In the genomic region with DNA sequence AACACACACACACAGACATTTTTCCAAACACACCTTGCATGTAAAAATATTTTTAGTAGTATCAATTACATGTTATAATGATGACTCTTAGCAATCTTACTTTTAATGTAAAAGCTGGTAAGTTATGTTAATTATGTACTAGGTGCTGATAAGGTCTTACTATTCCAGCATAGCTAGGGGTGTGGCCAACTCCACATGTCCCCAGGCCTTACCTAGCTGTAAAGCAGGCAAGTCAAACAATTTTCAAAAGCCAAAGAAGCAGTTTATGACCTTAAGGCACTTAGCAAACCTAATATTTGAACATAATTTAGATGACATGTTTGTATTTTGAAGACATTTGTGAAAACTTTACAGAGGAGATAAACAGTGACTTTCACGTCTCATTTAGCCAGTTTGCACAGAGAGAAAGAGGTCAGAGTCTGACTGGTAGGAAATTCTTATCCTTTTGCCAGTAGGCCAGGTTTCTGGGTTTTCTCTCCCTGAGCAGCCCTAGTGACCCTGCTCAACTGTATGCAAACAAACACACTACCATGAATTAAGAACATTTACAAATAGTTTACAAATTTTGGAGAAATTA, we compare ENCODE assay signal across 20 cellular contexts. TPM values are rescaled to one million over a fixed set of nuclear protein-coding genes. Genes with fewer than 3 reads are reported as not detected.
"Had no signal": no experiment of that assay in that cellular context is flagged by ENCODE, and none has a peak within 500 bp of the region (broad histone marks: within the 10 kb centered on the region; RNA-seq: fewer than 3 reads in every experiment).

No MANE protein-coding gene starts in this region.

- ATAC-seq: naive thymus-derived CD4-positive, alpha-beta T cell; natural killer cell treated with Interleukin-12 subunit alpha and Interleukin-12 subunit beta and Interleukin-15 and Interleukin-18, amount 100 ng/mL, for 72 hours; sciatic nerve; stimulated activated effector memory CD8-positive, alpha-beta T cell treated with anti-CD3 and anti-CD28 coated beads, Interleukin-12 subunit alpha, Interleukin-12 subunit beta, amount 100 ng/mL, for 72 hours had no signal

- H3K4me1 ChIP-seq: right atrium auricular region, spleen, suprapubic skin, tibial artery, uterus had no signal

- H3K36me3 ChIP-seq: ovary, right atrium auricular region, spleen, suprapubic skin, thoracic aorta, tibial artery, uterus had no signal

- H3K27ac ChIP-seq: ovary, right atrium auricular region, skin epidermis, spleen, suprapubic skin, thoracic aorta, tibial artery, uterus had no signal

- FAIRE-seq: islet of Langerhans, kidney had no signal

- H3K27me3 ChIP-seq: ovary, right atrium auricular region, spleen, suprapubic skin, tibial artery, uterus had no signal

- DNase-seq: hypothalamus; immature natural killer cell; kidney; mesendoderm; naive thymus-derived CD4-positive, alpha-beta T cell; ovary; spleen; stimulated activated CD4-positive, alpha-beta T cell treated with anti-CD3 and anti-CD28 coated beads, Interleukin-4, amount 100 ng/mL, for 24 hours; stimulated activated naive CD4-positive, alpha-beta T cell; tibial artery; uterus had no signal

- H3K4me3 ChIP-seq: lung, ovary, right atrium auricular region, skin epidermis, spleen, suprapubic skin, thoracic aorta, tibial artery, uterus had no signal

- H3K9me3 ChIP-seq: ovary, right atrium auricular region, suprapubic skin, thoracic aorta, tibial artery, uterus had no signal

RNA-seq across cellular contexts. Expression of a gene that starts 26.5 kb away (rescaled TPM):
- total RNA-seq: natural killer cell treated with Interleukin-12 subunit alpha and Interleukin-12 subunit beta and Interleukin-15 and Interleukin-18, amount 100 ng/mL, for 72 hours had no signal
